ENCODE assay signal across 24 cellular contexts in the genomic region with DNA sequence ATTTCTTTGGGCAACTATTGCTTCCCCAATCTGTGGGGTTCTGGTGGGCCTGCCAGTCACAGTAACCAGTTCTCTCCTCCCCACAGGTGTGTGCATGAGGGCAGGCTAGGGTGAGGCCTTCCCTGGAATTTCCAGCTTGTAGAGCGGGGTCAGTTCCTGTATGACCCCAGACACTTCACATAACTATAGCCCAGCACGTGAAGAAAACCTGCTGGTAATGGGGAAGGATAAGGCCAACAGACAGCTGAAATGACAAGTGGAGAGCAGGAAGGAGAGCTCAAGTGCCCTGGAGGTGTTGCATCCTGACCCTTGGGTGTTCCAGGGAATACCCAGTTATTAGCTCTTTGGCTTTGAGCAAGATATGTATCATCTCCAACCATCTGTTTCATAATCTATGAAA.
DNase-seq lines count a peak whose midpoint lies in the region; ATAC-seq, FAIRE-seq and TF ChIP-seq lines count a peak whose summit lies in the region.
"Had no signal": no experiment of that assay in that cellular context is flagged by ENCODE, and none has a peak within 500 bp of the region (broad histone marks: within the 10 kb centered on the region; RNA-seq: fewer than 3 reads in every experiment).

No MANE protein-coding gene starts in this region.

- ATAC-seq in HepG2 (peak; percentile 34), right lobe of liver (no peak), HG03039 (IDR thresholded peaks at IDR 0.05; ENCODE audit: unreplicated experiment) (no peak), HG03565 (IDR thresholded peaks at IDR 0.05; ENCODE audit: unreplicated experiment) (no peak), HG03159 (IDR thresholded peaks at IDR 0.05; ENCODE audit: unreplicated experiment) (no peak)
- ATAC-seq in activated CD8-positive, alpha-beta T cell treated with anti-CD3 and anti-CD28 coated beads for 36 hours = no peak
- no peak for ATAC-seq in naive thymus-derived CD4-positive, alpha-beta T cell
- ATAC-seq: HCT116, right cardiac atrium, SK-N-SH treated with all-trans-retinoic acid at 6 μM for 48 hours had no signal

- H3K27me3 ChIP-seq in HepG2 (ENCODE audit: control insufficient read depth in 1 of 2, insufficient read depth in 2 of 2, low read length in 2 of 2) (no peaks in the 10 kb centered on the region), right lobe of liver (no peaks in the 10 kb centered on the region)
- no peaks in the 10 kb centered on the region for H3K27me3 ChIP-seq in naive thymus-derived CD4-positive, alpha-beta T cell (ENCODE audit: control insufficient read depth in 2 of 2, insufficient read depth in 2 of 2, low read length in 2 of 2)
- H3K27me3 ChIP-seq: ovary, uterus had no signal

- TF ChIP-seq POLR2A in HepG2 (IDR thresholded peaks at IDR 0.05; ENCODE audit: insufficient read depth in 1 of 2, low read depth in 2 of 2, low read length in 2 of 2) (no peak), right lobe of liver (IDR thresholded peaks at IDR 0.05) (no peak)

- intact Hi-C loops in HepG2 (cut with micrococcal nuclease; ENCODE audit: unreplicated experiment) = no loop called here
- intact Hi-C loops in right lobe of liver (cut with DNase I) = no loop called here
- intact Hi-C loops in activated CD8-positive, alpha-beta T cell treated with anti-CD3 and anti-CD28 coated beads for 36 hours (cut with micrococcal nuclease) = no loop called here
- intact Hi-C loops in naive thymus-derived CD4-positive, alpha-beta T cell (cut with micrococcal nuclease) = no loop called here

- in situ Hi-C loops in HepG2 (cut with HindIII; ENCODE audit: extremely low pct_ligation_motif_present, low pct_unique_long_range_greater_than_20kb) = no loop called here

- CTCF ChIA-PET in HepG2 (lab: Yijun Ruan, JAX; ENCODE audit: low intra/inter-chr PET ratio, low total read pairs) = no interaction called here
- CTCF ChIA-PET in activated CD8-positive, alpha-beta T cell treated with anti-CD3 and anti-CD28 coated beads for 36 hours (lab: Charles Lee) = interaction anchor here (1.2 kb wide), 1 partner anchor 10 kb away, joined by 6 read pairs; no protein-coding TSS in a partner anchor
- CTCF ChIA-PET in naive thymus-derived CD4-positive, alpha-beta T cell (lab: Charles Lee) = interaction anchor here (1.0 to 1.1 kb wide), 2 partner anchors 9 to 12 kb away, joined by 3 to 5 read pairs; no protein-coding TSS in a partner anchor

- peaks cover 19% of the 10 kb centered on the region for H3K9me3 Mint-ChIP-seq in activated CD8-positive, alpha-beta T cell treated with anti-CD3 and anti-CD28 coated beads for 36 hours
- H3K9me3 Mint-ChIP-seq in naive thymus-derived CD4-positive, alpha-beta T cell = peaks cover 0 to 35% (median 13%) of the 10 kb centered on the region in 11 donors

- DNase-seq in HepG2 (ENCODE audit: low spot score) (no peak), right lobe of liver (no peak), MV-4-11 (lab: John Stamatoyannopoulos, UW) (no peak)
- DNase-seq in activated CD8-positive, alpha-beta T cell treated with anti-CD3 and anti-CD28 coated beads for 36 hours = no peak
- no peak for DNase-seq in naive thymus-derived CD4-positive, alpha-beta T cell
- DNase-seq: activated B cell treated with CpG ODN at 0.5 μM for 24 hours, amniotic stem cell, DMS79 treated with DMSO at 0.1 percent for 48 hours, glutamatergic neuron, KG1, mammary epithelial cell, NCI-H1694, NCI-H2171 treated with DMSO at 0.1 percent for 48 hours, NCI-H69, ovary, right cardiac atrium, T1000, uterus had no signal

- TF ChIP-seq RAD21 in HepG2 (CRISPR knock-in tag; IDR thresholded peaks at IDR 0.05) = no peak

- TF ChIP-seq EP300 in HepG2 (IDR thresholded peaks at IDR 0.05; ENCODE audit: low read depth in 2 of 2, low read length in 2 of 2) (no peak), HepG2 (CRISPR knock-in tag; IDR thresholded peaks at IDR 0.05; ENCODE audit: borderline replicate concordance) (no peak)

- H3K4me3 Mint-ChIP-seq in activated CD8-positive, alpha-beta T cell treated with anti-CD3 and anti-CD28 coated beads for 36 hours = no peak overlapping the region
- H3K4me3 Mint-ChIP-seq in naive thymus-derived CD4-positive, alpha-beta T cell = peak overlapping the region in 1 of 10 donors; percentile 36
- H3K4me3 Mint-ChIP-seq: activated B cell treated with CpG ODN at 0.5 μM for 24 hours had no signal

- H3K79me2 ChIP-seq in HepG2 (ENCODE audit: insufficient read depth, low read length) = no peaks in the 10 kb centered on the region

- FAIRE-seq in HepG2 (lab: Jason Lieb, UNC) = no peak

- H3K27ac Mint-ChIP-seq in activated CD8-positive, alpha-beta T cell treated with anti-CD3 and anti-CD28 coated beads for 36 hours = peak overlapping the region; percentile 67
- peak overlapping the region; percentile 42 to 93 (median 76) for H3K27ac Mint-ChIP-seq in naive thymus-derived CD4-positive, alpha-beta T cell
- H3K27ac Mint-ChIP-seq: activated B cell treated with CpG ODN at 0.5 μM for 24 hours had no signal

- peaks cover 11% of the 10 kb centered on the region for H3K4me1 ChIP-seq in HepG2 (ENCODE audit: insufficient read depth, low read length)
- peaks cover 0 to 11% (median 0%) of the 10 kb centered on the region in 4 donors for H3K4me1 ChIP-seq in right lobe of liver
- no peaks in the 10 kb centered on the region for H3K4me1 ChIP-seq in naive thymus-derived CD4-positive, alpha-beta T cell (ENCODE audit: control insufficient read depth in 2 of 2, insufficient read depth in 2 of 2, low read length in 2 of 2)
- H3K4me1 ChIP-seq: uterus had no signal

- no peak for TF ChIP-seq CTCF in HepG2 (CRISPR knock-in tag; IDR thresholded peaks at IDR 0.05)
- TF ChIP-seq CTCF in right lobe of liver (IDR thresholded peaks at IDR 0.05) = no peak
- TF ChIP-seq CTCF in activated CD8-positive, alpha-beta T cell treated with anti-CD3 and anti-CD28 coated beads for 36 hours (IDR thresholded peaks at IDR 0.05) = no peak

- no peaks in the 10 kb centered on the region for H3K27me3 Mint-ChIP-seq in activated CD8-positive, alpha-beta T cell treated with anti-CD3 and anti-CD28 coated beads for 36 hours
- H3K27me3 Mint-ChIP-seq in naive thymus-derived CD4-positive, alpha-beta T cell = no peaks in the 10 kb centered on the region
- H3K27me3 Mint-ChIP-seq: activated B cell treated with CpG ODN at 0.5 μM for 24 hours had no signal

- POLR2A ChIA-PET in HepG2 (lab: Yijun Ruan, JAX) = no interaction called here
- POLR2A ChIA-PET in activated CD8-positive, alpha-beta T cell treated with anti-CD3 and anti-CD28 coated beads for 36 hours (lab: Charles Lee) = interaction anchor here (0.5 to 0.9 kb wide), 2 partner anchors 10 to 162 kb away, joined by 3 to 4 read pairs; no protein-coding TSS in a partner anchor
- POLR2A ChIA-PET in naive thymus-derived CD4-positive, alpha-beta T cell (lab: Charles Lee) = interaction anchor here (1.1 to 2.2 kb wide), 4 partner anchors 8 to 140 kb away, joined by 3 to 7 read pairs (median 4); no protein-coding TSS in a partner anchor

- no peak overlapping the region for H3K4me3 ChIP-seq in HepG2 (replicated peaks in 1 of 3; ENCODE audit: insufficient read depth in 1 of 3, low read depth in 2 of 3, low read length in 3 of 3)
- H3K4me3 ChIP-seq in right lobe of liver = no peak overlapping the region
- H3K4me3 ChIP-seq in naive thymus-derived CD4-positive, alpha-beta T cell (ENCODE audit: low read length) = no peak overlapping the region
- H3K4me3 ChIP-seq: ovary, uterus had no signal

- H2AFZ ChIP-seq in HepG2 (ENCODE audit: low read length) = no peak overlapping the region

- peaks cover 77% of the 10 kb centered on the region for H3K36me3 Mint-ChIP-seq in activated CD8-positive, alpha-beta T cell treated with anti-CD3 and anti-CD28 coated beads for 36 hours (ENCODE audit: low read depth)
- H3K36me3 Mint-ChIP-seq in naive thymus-derived CD4-positive, alpha-beta T cell = peaks cover 37 to 84% (median 77%) of the 10 kb centered on the region in 5 donors

- no peaks in the 10 kb centered on the region for H4K20me1 ChIP-seq in HepG2 (ENCODE audit: insufficient read depth, low read length)

- H3K27ac ChIP-seq in HepG2 (ENCODE audit: extremely low read length, insufficient read depth, low read length) (no peak overlapping the region), right lobe of liver (no peak overlapping the region)
- H3K27ac ChIP-seq in naive thymus-derived CD4-positive, alpha-beta T cell (ENCODE audit: low read depth, low read length) = no peak overlapping the region
- H3K27ac ChIP-seq: ovary, RWPE1, uterus had no signal

- H3K36me3 ChIP-seq in HepG2 (replicated peaks in 1 of 2; ENCODE audit: control insufficient read depth in 1 of 2, insufficient read depth in 2 of 2, low read length in 2 of 2) = peaks cover 0 to 7% of the 10 kb centered on the region in 2 experiments; a peak in 3 of 5 replicates
- no peaks in the 10 kb centered on the region for H3K36me3 ChIP-seq in right lobe of liver
- H3K36me3 ChIP-seq in naive thymus-derived CD4-positive, alpha-beta T cell (ENCODE audit: control insufficient read depth in 2 of 3, insufficient read depth in 3 of 3, low read length in 3 of 3) = peaks cover 0 to 72% (median 5%) of the 10 kb centered on the region in 3 experiments
- H3K36me3 ChIP-seq: ovary, uterus had no signal

- H3K4me2 ChIP-seq in HepG2 (ENCODE audit: low read depth, low read length) = no peak overlapping the region

- H3K9ac ChIP-seq in HepG2 (ENCODE audit: insufficient read depth, low read depth, low read length) = no peak overlapping the region

- peaks cover 9% of the 10 kb centered on the region for H3K4me1 Mint-ChIP-seq in activated CD8-positive, alpha-beta T cell treated with anti-CD3 and anti-CD28 coated beads for 36 hours (ENCODE audit: low read depth)
- H3K4me1 Mint-ChIP-seq in naive thymus-derived CD4-positive, alpha-beta T cell = peaks cover 8 to 48% (median 23%) of the 10 kb centered on the region in 7 donors
- H3K4me1 Mint-ChIP-seq: activated B cell treated with CpG ODN at 0.5 μM for 24 hours had no signal

- WGBS in HepG2 (ENCODE audit: low lambda C conversion rate) = 94% methylated on average over 2 of the region's 2 CpGs
- 85% methylated on average over 2 of the region's 2 CpGs for whole genome bisulfite sequencing in right lobe of liver (ENCODE audit: insufficient coverage, low coverage, low lambda C conversion rate, missing lambda C conversion rate)

- BruUV-seq in HepG2 (replicated peaks; lab: Mats Ljungman, UMichigan) = no TSS peak

- peaks cover 13% of the 10 kb centered on the region; the same call in 1 of the 2 replicates for H3K9me3 ChIP-seq in HepG2 (ENCODE audit: low read length)
- H3K9me3 ChIP-seq in right lobe of liver = no peaks in the 10 kb centered on the region
- peaks cover 0 to 10% (median 0%) of the 10 kb centered on the region in 3 experiments for H3K9me3 ChIP-seq in naive thymus-derived CD4-positive, alpha-beta T cell (ENCODE audit: control insufficient read depth in 2 of 3, low read length in 3 of 3)
- H3K9me3 ChIP-seq: ovary had no signal
